21 cellular contexts compared by ENCODE assay signal in genomic region chr13:26020536-26021290, GRCh38. TPM values are rescaled to one million over a fixed set of nuclear protein-coding genes. Genes with fewer than 3 reads are reported as not detected.
DNase-seq lines count a peak whose midpoint lies in the region; ATAC-seq, FAIRE-seq and TF ChIP-seq lines count a peak whose summit lies in the region.
"Had no signal": no experiment of that assay in that cellular context is flagged by ENCODE, and none has a peak within 500 bp of the region (broad histone marks: within the 10 kb centered on the region; RNA-seq: fewer than 3 reads in every experiment).

No MANE protein-coding gene starts in this region.

- DNase-seq in epithelial cell of prostate (ENCODE audit: low read depth, low spot score) (no peak), psoas muscle (no peak), NCI-H524 treated with DMSO at 0.1 percent for 48 hours (lab: John Stamatoyannopoulos, UW) (no peak), HTR-8/SVneo (ENCODE audit: insufficient read length, low spot score) (no peak), Right ventricle myocardium superior (no peak)
- DNase-seq in activated T-cell treated with anti-CD3 and anti-CD28 coated beads, Interleukin-2, amount 50 U/mL, for 48 hours: no peak
- DNase-seq: activated CD4-positive, CD25-positive, alpha-beta regulatory T cell treated with anti-CD3 and anti-CD28 coated beads, Interleukin-2, amount 50 U/mL, for 72 hours; activated CD8-positive, alpha-beta T cell treated with anti-CD3 and anti-CD28 coated beads for 36 hours; activated gamma-delta T cell treated with Interleukin-2 at 50 U/mL for 16 hours; left ventricle myocardium superior; MV-4-11; NCI-H1694 treated with DMSO at 0.1 percent for 48 hours; NCI-H69; small intestine; stimulated activated naive B cell treated with anti-CD40 and anti-IgM and Interleukin-4, amounts not matched to agents 10 μg/mL and 1 μg/mL and 100 μg/mL, for 72 hours; SW 1271 had no signal

- H3K4me3 ChIP-seq in BLaER1: no peak overlapping the region
- peak overlapping the region; percentile 27 for H3K4me3 ChIP-seq in Loucy (ENCODE audit: low read length, poor library complexity, severe bottlenecking)
- no peak overlapping the region for H3K4me3 ChIP-seq in psoas muscle
- H3K4me3 ChIP-seq: cardiac muscle cell, K562, tibial nerve had no signal

- no peak overlapping the region for H2AFZ ChIP-seq in Loucy (ENCODE audit: low read length)

- no peaks in the 10 kb centered on the region; the same call in 1 of the 2 replicates for H3K79me2 ChIP-seq in Loucy (ENCODE audit: insufficient read depth, low read length)

- H3K9me3 ChIP-seq in BLaER1: no peaks in the 10 kb centered on the region
- no peaks in the 10 kb centered on the region for H3K9me3 ChIP-seq in Loucy (ENCODE audit: insufficient read depth, low read depth, low read length)
- H3K9me3 ChIP-seq in psoas muscle: no peaks in the 10 kb centered on the region
- H3K9me3 ChIP-seq: tibial nerve had no signal

- no peak for TF ChIP-seq CTCF in Loucy (conservative IDR thresholded peaks at IDR 0.05; ENCODE audit: low read length)
- TF ChIP-seq CTCF in psoas muscle (IDR thresholded peaks at IDR 0.05): no peak

- peaks cover 3% of the 10 kb centered on the region; the same call in 1 of the 2 replicates for H3K27me3 ChIP-seq in BLaER1
- no peaks in the 10 kb centered on the region for H3K27me3 ChIP-seq in Loucy (ENCODE audit: insufficient read depth, low read length, poor library complexity, severe bottlenecking)
- H3K27me3 ChIP-seq in psoas muscle (ENCODE audit: insufficient read depth in 3 of 3, low read length in 2 of 3): no peaks in the 10 kb centered on the region
- H3K27me3 ChIP-seq: cardiac muscle cell, tibial nerve had no signal

- H3K4me1 ChIP-seq in BLaER1: peaks cover 74% of the 10 kb centered on the region
- H3K4me1 ChIP-seq in Loucy (ENCODE audit: insufficient read depth, low read length, poor library complexity, severe bottlenecking): peaks cover 72% of the 10 kb centered on the region
- peaks cover 34% of the 10 kb centered on the region for H3K4me1 ChIP-seq in psoas muscle

- H4K20me1 ChIP-seq in BLaER1 (no peaks in the 10 kb centered on the region), Loucy (ENCODE audit: insufficient read depth, low read length, poor library complexity, severe bottlenecking) (no peaks in the 10 kb centered on the region)

- H3K27ac ChIP-seq in BLaER1: no peak overlapping the region
- peak overlapping the region; percentile 70 for H3K27ac ChIP-seq in epithelial cell of prostate
- H3K27ac ChIP-seq in psoas muscle: peak overlapping the region; percentile 84
- H3K27ac ChIP-seq: tibial nerve had no signal

- H3K9ac ChIP-seq in BLaER1: no peak overlapping the region
- H3K9ac ChIP-seq in Loucy (ENCODE audit: low read depth, low read length, poor library complexity, severe bottlenecking): peak overlapping the region; percentile 57

- 86 to 93% (median 89%) methylated on average over 20 of the region's 20 CpGs for WGBS in psoas muscle, 3 donors

- ATAC-seq in psoas muscle (no peak), Right ventricle myocardium superior (ENCODE audit: poor library complexity) (no peak)
- ATAC-seq: activated CD8-positive, alpha-beta T cell treated with anti-CD3 and anti-CD28 coated beads for 36 hours; K562; left ventricle myocardium superior; stimulated activated naive B cell treated with anti-CD40 and anti-IgM and Interleukin-4, amounts not matched to agents 10 μg/mL and 1 μg/mL and 100 μg/mL, for 72 hours had no signal

- H3K9me2 ChIP-seq in Loucy (replicated peaks; ENCODE audit: low read depth, low read length): no peaks in the 10 kb centered on the region

- intact Hi-C loops in psoas muscle (cut with DNase I): loop anchor here in 1 of 2 donors (5.0 kb wide), 1 partner anchor 48 kb away; no protein-coding TSS in a partner anchor
- intact Hi-C loops in Right ventricle myocardium superior (cut with DNase I): no loop called here

- H3F3A ChIP-seq in Loucy (ENCODE audit: low read depth): 0 out of 2 replicates have a peak, but pooled peaks cover 4% of the 10 kb centered on the region

- no peak for FAIRE-seq in HTR-8/SVneo (lab: Jason Lieb, UNC)
- FAIRE-seq: K562, small intestine had no signal

- H3K36me3 ChIP-seq in BLaER1 (peaks cover 6% of the 10 kb centered on the region; the same call in 1 of the 2 replicates), Loucy (ENCODE audit: insufficient read depth, low read length) (no peaks in the 10 kb centered on the region), psoas muscle (ENCODE audit: insufficient read depth in 1 of 2, low read depth in 1 of 2) (no peaks in the 10 kb centered on the region)
- H3K36me3 ChIP-seq: cardiac muscle cell, tibial nerve had no signal

- peak overlapping the region; percentile 70 for H3K4me2 ChIP-seq in BLaER1
- H3K4me2 ChIP-seq in Loucy (ENCODE audit: low read depth, low read length, poor library complexity, severe bottlenecking): peak overlapping the region; percentile 52

RNA-seq across cellular contexts. Expression of gene SHISA2, which starts 31.1 kb away (rescaled TPM):
- 1 to 10 TPM; 3.2 to 9.4 (median 5.2) TPM for total RNA-seq in psoas muscle
- polyA plus RNA-seq in psoas muscle: 1 to 10 TPM; 1.3 to 9.6 (median 3.2) TPM
- total RNA-seq in Right ventricle myocardium superior: 0.11 TPM
- total RNA-seq: K562 had no signal
- polyA plus RNA-seq: K562 had no signal
